34 cellular contexts compared by ENCODE assay signal in genomic region chr16:47697826-47698225, GRCh38.
"Had no signal": no experiment of that assay in that cellular context is flagged by ENCODE, and none has a peak within 500 bp of the region (broad histone marks: within the 10 kb centered on the region; RNA-seq: fewer than 3 reads in every experiment).

No MANE protein-coding gene starts in this region.

- ATAC-seq: activated naive CD4-positive, alpha-beta T cell treated with anti-CD3 and anti-CD28 coated beads, Interleukin-2, amount 50 U/mL, for 72 hours; activated naive CD8-positive, alpha-beta T cell treated with anti-CD3 and anti-CD28 coated beads, Interleukin-2, amount 50 U/mL, for 24 hours; activated T-cell treated with anti-CD3 and anti-CD28 coated beads, Interleukin-2, amount 50 U/mL, for 4 hours; activated T-cell treated with anti-CD3 and anti-CD28 coated beads, Interleukin-2, amount 50 U/mL, for 72 hours; activated T-helper 17 cell treated with anti-CD3 and anti-CD28 coated beads, Interleukin-2, amount 50 U/mL, for 72 hours; body of pancreas had no signal

- H3K9me3 ChIP-seq: adrenal gland, body of pancreas, breast epithelium had no signal

- H3K4me1 ChIP-seq: adrenal gland, ascending aorta, body of pancreas, breast epithelium had no signal

- H3K27ac ChIP-seq: adrenal gland, ascending aorta, body of pancreas, brain microvascular endothelial cell, breast epithelium, cardiac muscle cell had no signal

- DNase-seq: activated effector memory CD4-positive, alpha-beta T cell treated with anti-CD3 and anti-CD28 coated beads, Interleukin-2, amount 50 U/mL, for 16 hours; activated effector memory CD4-positive, alpha-beta T cell treated with Interleukin-2 at 50 U/mL for 16 hours; activated gamma-delta T cell; activated gamma-delta T cell treated with Interleukin-2 at 50 U/mL for 16 hours; activated naive CD4-positive, alpha-beta T cell; activated naive CD4-positive, alpha-beta T cell treated with anti-CD3 and anti-CD28 coated beads for 36 hours; activated naive CD4-positive, alpha-beta T cell treated with anti-CD3 and anti-CD28 coated beads, Interleukin-2, amount 10 ng/mL, durations not matched to agents 7 days and 5 days; activated naive CD4-positive, alpha-beta T cell treated with anti-CD3 and anti-CD28 coated beads, Interleukin-2, amount 50 U/mL, for 16 hours; activated naive CD4-positive, alpha-beta T cell treated with Interleukin-2 at 50 U/mL for 16 hours; activated naive CD8-positive, alpha-beta T cell treated with anti-CD3 and anti-CD28 coated beads for 36 hours; activated naive CD8-positive, alpha-beta T cell treated with anti-CD3 and anti-CD28 coated beads, Interleukin-2, amount 10 ng/mL, durations not matched to agents 7 days and 5 days; activated naive CD8-positive, alpha-beta T cell treated with anti-CD3 and anti-CD28 coated beads, Interleukin-2, amount 50 U/mL, for 24 hours; activated T-cell treated with anti-CD3 and anti-CD28 coated beads, Interleukin-2, amount 50 U/mL, for 1 hour; activated T-cell treated with anti-CD3 and anti-CD28 coated beads, Interleukin-2, amount 50 U/mL, for 24 hours; activated T-cell treated with anti-CD3 and anti-CD28 coated beads, Interleukin-2, amount 50 U/mL, for 4 hours; activated T-cell treated with anti-CD3 and anti-CD28 coated beads, Interleukin-2, amount 50 U/mL, for 48 hours; activated T-cell treated with anti-CD3 and anti-CD28 coated beads, Interleukin-2, amount 50 U/mL, for 72 hours; adrenal gland; amniotic stem cell; amygdala; anterior cingulate cortex; aorta; body of pancreas; brain microvascular endothelial cell; caudate nucleus; central memory CD4-positive, alpha-beta T cell; cerebellar nuclear complex had no signal

- H3K27me3 ChIP-seq: adrenal gland, ascending aorta, body of pancreas, brain microvascular endothelial cell, breast epithelium, cardiac muscle cell had no signal

- H3K4me3 ChIP-seq: adrenal gland, ascending aorta, body of pancreas, breast epithelium, cardiac muscle cell had no signal

- FAIRE-seq: astrocyte, bronchial epithelial cell had no signal
